ENCODE assay signal across 8 cellular contexts in the genomic region with DNA sequence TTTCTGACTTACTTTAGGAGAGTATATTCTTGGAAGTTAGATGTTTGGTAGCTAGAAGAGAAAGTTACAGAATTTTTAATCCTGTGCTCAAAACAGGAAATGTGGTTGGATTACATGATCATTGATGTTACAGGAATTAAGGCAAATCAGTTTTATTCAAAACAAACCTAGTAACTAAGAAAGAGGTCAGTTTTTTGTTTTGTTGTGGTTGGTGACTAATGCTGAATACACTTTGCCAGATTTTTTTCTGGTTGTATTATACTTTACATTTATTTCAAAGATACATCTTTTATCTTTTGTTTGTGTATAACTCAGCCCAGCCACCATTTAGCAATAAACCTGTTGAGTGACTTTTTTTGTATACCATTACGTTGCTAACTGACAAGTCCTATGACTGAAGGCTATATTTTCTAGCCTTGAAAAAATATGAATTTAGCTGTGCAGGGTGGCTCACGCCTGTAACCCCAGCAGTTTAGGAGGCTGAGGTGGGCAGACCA.
DNase-seq lines count a peak whose midpoint lies in the region; FAIRE-seq and TF ChIP-seq lines count a peak whose summit lies in the region.

No MANE protein-coding gene starts in this region.

- H3K36me3 ChIP-seq in adrenal gland (replicated peaks in 1 of 2) (peaks cover 0 to 6% of the 10 kb centered on the region in 2 donors), kidney (ENCODE audit: control insufficient read depth in 1 of 2, insufficient read depth in 2 of 2, low read length in 2 of 2) (peaks cover under 1 to 34% of the 10 kb centered on the region in 2 donors), subcutaneous abdominal adipose tissue (ENCODE audit: control insufficient read depth in 5 of 5, insufficient read depth in 5 of 5, low read length in 5 of 5) (peaks cover 6 to 24% (median 12%) of the 10 kb centered on the region in 5 donors), WERI-Rb-1 (peaks cover 33% of the 10 kb centered on the region)

- no peaks in the 10 kb centered on the region for H3K27me3 ChIP-seq in adrenal gland
- no peaks in the 10 kb centered on the region for H3K27me3 ChIP-seq in subcutaneous abdominal adipose tissue (ENCODE audit: control insufficient read depth in 5 of 5, insufficient read depth in 4 of 5, low read length in 5 of 5)
- H3K27me3 ChIP-seq in WERI-Rb-1 (ENCODE audit: insufficient read depth, low read depth, severe bottlenecking), result no peaks in the 10 kb centered on the region

- H3K9me3 ChIP-seq in adrenal gland (replicated peaks in 1 of 3), result no peaks in the 10 kb centered on the region
- no peaks in the 10 kb centered on the region for H3K9me3 ChIP-seq in kidney (ENCODE audit: control insufficient read depth in 1 of 2, low read length in 2 of 2)
- H3K9me3 ChIP-seq in subcutaneous abdominal adipose tissue (ENCODE audit: control insufficient read depth in 5 of 5, low read length in 5 of 5), result no peaks in the 10 kb centered on the region
- no peaks in the 10 kb centered on the region for H3K9me3 ChIP-seq in WERI-Rb-1 (ENCODE audit: severe bottlenecking)

- intact Hi-C loops in activated CD4-positive, alpha-beta T cell treated with anti-CD3 and anti-CD28 coated beads, Interleukin-2, amount 10 ng/mL, durations not matched to agents 24 days and 14 days (cut with micrococcal nuclease), result loop anchor here (5.0 to 10.0 kb wide), 3 partner anchors 46 to 609 kb away; no protein-coding TSS in a partner anchor
- intact Hi-C loops in adrenal gland (cut with DNase I), result no loop called here
- intact Hi-C loops in kidney (cut with DNase I), result no loop called here

- peak overlapping the region; percentile 2 for H3K4me3 Mint-ChIP-seq in activated CD4-positive, alpha-beta T cell treated with anti-CD3 and anti-CD28 coated beads, Interleukin-2, amount 10 ng/mL, durations not matched to agents 24 days and 14 days

- H3K4me1 ChIP-seq in adrenal gland (replicated peaks in 1 of 2), result peaks cover 29 to 47% of the 10 kb centered on the region in 2 donors
- peaks cover 6 to 20% of the 10 kb centered on the region in 2 donors for H3K4me1 ChIP-seq in kidney (ENCODE audit: control insufficient read depth in 1 of 2, insufficient read depth in 1 of 2, low read depth in 1 of 2, low read length in 2 of 2)
- peaks cover 3 to 48% (median 33%) of the 10 kb centered on the region in 5 donors for H3K4me1 ChIP-seq in subcutaneous abdominal adipose tissue (ENCODE audit: control insufficient read depth in 5 of 5, insufficient read depth in 5 of 5, low read length in 5 of 5)

- H3K27ac ChIP-seq in adrenal gland (peak overlapping the region in 3 of 5 donors; percentile 26 to 61 (median 42)), kidney (ENCODE audit: low read depth in 2 of 2, low read length in 2 of 2) (peak overlapping the region; percentile 37 to 52), subcutaneous abdominal adipose tissue (ENCODE audit: low read depth, low read length) (peak overlapping the region; percentile 81), WERI-Rb-1 (no peak overlapping the region)

- no peak overlapping the region for H3K4me3 ChIP-seq in adrenal gland
- H3K4me3 ChIP-seq in kidney (ENCODE audit: low read length in 2 of 2), result no peak overlapping the region
- no peak overlapping the region for H3K4me3 ChIP-seq in subcutaneous abdominal adipose tissue (ENCODE audit: low read depth in 1 of 5, low read length in 5 of 5)
- no peak overlapping the region for H3K4me3 ChIP-seq in WERI-Rb-1 (ENCODE audit: low read depth, low read length)

- H3K27me3 Mint-ChIP-seq in activated CD4-positive, alpha-beta T cell treated with anti-CD3 and anti-CD28 coated beads, Interleukin-2, amount 10 ng/mL, durations not matched to agents 24 days and 14 days, result no peaks in the 10 kb centered on the region

- TF ChIP-seq POLR2A in adrenal gland (IDR thresholded peaks at IDR 0.05), result no peak

- no peak for FAIRE-seq in kidney (lab: Jason Lieb, UNC)

- TF ChIP-seq CTCF in adrenal gland (IDR thresholded peaks at IDR 0.05) (no peak), kidney (IDR thresholded peaks at IDR 0.05; ENCODE audit: borderline replicate concordance, extremely low read depth, insufficient read depth) (no peak), WERI-Rb-1 (IDR thresholded peaks at IDR 0.05; ENCODE audit: low read depth, low read length) (no peak)

- peaks cover 20% of the 10 kb centered on the region for H3K4me1 Mint-ChIP-seq in activated CD4-positive, alpha-beta T cell treated with anti-CD3 and anti-CD28 coated beads, Interleukin-2, amount 10 ng/mL, durations not matched to agents 24 days and 14 days

- H3K9ac ChIP-seq in kidney (ENCODE audit: low read length in 2 of 2) (no peak overlapping the region), subcutaneous abdominal adipose tissue (ENCODE audit: low read length in 5 of 5) (peak overlapping the region in 1 of 5 donors; percentile 61)

- H3K36me3 Mint-ChIP-seq in activated CD4-positive, alpha-beta T cell treated with anti-CD3 and anti-CD28 coated beads, Interleukin-2, amount 10 ng/mL, durations not matched to agents 24 days and 14 days (ENCODE audit: low read depth), result peaks cover 35% of the 10 kb centered on the region

- WGBS in adrenal gland, 4 donors, result 49 to 65% (median 55%) methylated on average over 2 of the region's 2 CpGs

- H3K9me3 Mint-ChIP-seq in activated CD4-positive, alpha-beta T cell treated with anti-CD3 and anti-CD28 coated beads, Interleukin-2, amount 10 ng/mL, durations not matched to agents 24 days and 14 days, result no peaks in the 10 kb centered on the region

- H3K27ac Mint-ChIP-seq in activated CD4-positive, alpha-beta T cell treated with anti-CD3 and anti-CD28 coated beads, Interleukin-2, amount 10 ng/mL, durations not matched to agents 24 days and 14 days, result peak overlapping the region; percentile 58

- DNase-seq in activated CD4-positive, alpha-beta T cell treated with anti-CD3 and anti-CD28 coated beads, Interleukin-2, amount 10 ng/mL, durations not matched to agents 24 days and 14 days, result no peak
- no peak for DNase-seq in activated CD4-positive, alpha-beta T cell treated with anti-CD3 and anti-CD28 coated beads, Interleukin-2, amount 50 U/mL, for 4 hours
- DNase-seq in adrenal gland (no peak), kidney (no peak), WERI-Rb-1 (no peak), retina (no peak)
- no peak for DNase-seq in stimulated activated CD8-positive, alpha-beta memory T cell treated with anti-CD3 and anti-CD28 coated beads, Interleukin-4, amount 100 ng/mL, for 48 hours
